11 cellular contexts compared by ENCODE assay signal in genomic region chr18:54263904-54264336, GRCh38. TPM values are rescaled to one million over a fixed set of nuclear protein-coding genes. Genes with fewer than 3 reads are reported as not detected.
DNase-seq lines count a peak whose midpoint lies in the region; ATAC-seq and TF ChIP-seq lines count a peak whose summit lies in the region.
"Had no signal": no experiment of that assay in that cellular context is flagged by ENCODE, and none has a peak within 500 bp of the region (broad histone marks: within the 10 kb centered on the region; RNA-seq: fewer than 3 reads in every experiment).

No MANE protein-coding gene starts in this region.

- H3K4me3 Mint-ChIP-seq in activated naive CD4-positive, alpha-beta T cell treated with anti-CD3 and anti-CD28 coated beads, Interleukin-2, amount 50 U/mL, for 24 hours: no peak overlapping the region
- H3K4me3 Mint-ChIP-seq in stimulated activated memory B cell treated with anti-CD40 and anti-IgM and Interleukin-4, amounts not matched to agents 10 μg/mL and 1 μg/mL and 100 μg/mL, for 72 hours: peak overlapping the region; percentile 47

- TF ChIP-seq CTCF in WERI-Rb-1 (IDR thresholded peaks at IDR 0.05; ENCODE audit: low read depth, low read length): no peak

- H3K27ac ChIP-seq in WERI-Rb-1 (no peak overlapping the region), SJCRH30 (no peak overlapping the region)
- H3K27ac ChIP-seq: BLaER1 had no signal

- H3K4me1 Mint-ChIP-seq in activated naive CD4-positive, alpha-beta T cell treated with anti-CD3 and anti-CD28 coated beads, Interleukin-2, amount 50 U/mL, for 24 hours: peaks cover 30% of the 10 kb centered on the region
- H3K4me1 Mint-ChIP-seq in stimulated activated memory B cell treated with anti-CD40 and anti-IgM and Interleukin-4, amounts not matched to agents 10 μg/mL and 1 μg/mL and 100 μg/mL, for 72 hours: peaks cover 63% of the 10 kb centered on the region

- no peak overlapping the region for H3K4me3 ChIP-seq in WERI-Rb-1 (ENCODE audit: low read depth, low read length)
- no peak overlapping the region for H3K4me3 ChIP-seq in SJCRH30
- H3K4me3 ChIP-seq: BLaER1 had no signal

- peaks cover 6% of the 10 kb centered on the region for H3K4me1 ChIP-seq in SJCRH30

- no peaks in the 10 kb centered on the region for H3K36me3 Mint-ChIP-seq in activated naive CD4-positive, alpha-beta T cell treated with anti-CD3 and anti-CD28 coated beads, Interleukin-2, amount 50 U/mL, for 24 hours
- no peaks in the 10 kb centered on the region for H3K36me3 Mint-ChIP-seq in stimulated activated memory B cell treated with anti-CD40 and anti-IgM and Interleukin-4, amounts not matched to agents 10 μg/mL and 1 μg/mL and 100 μg/mL, for 72 hours

- peak; percentile 76 for ATAC-seq in HG02571 (IDR thresholded peaks at IDR 0.05; ENCODE audit: unreplicated experiment)
- peak; percentile 81 for ATAC-seq in HG03565 (IDR thresholded peaks at IDR 0.05; ENCODE audit: unreplicated experiment)
- peak; percentile 89 for ATAC-seq in stimulated activated memory B cell treated with anti-CD40 and anti-IgM and Interleukin-4, amounts not matched to agents 10 μg/mL and 1 μg/mL and 100 μg/mL, for 72 hours

- H3K27ac Mint-ChIP-seq in activated naive CD4-positive, alpha-beta T cell treated with anti-CD3 and anti-CD28 coated beads, Interleukin-2, amount 50 U/mL, for 24 hours: peak overlapping the region; percentile 96
- peak overlapping the region; percentile 98 for H3K27ac Mint-ChIP-seq in stimulated activated memory B cell treated with anti-CD40 and anti-IgM and Interleukin-4, amounts not matched to agents 10 μg/mL and 1 μg/mL and 100 μg/mL, for 72 hours

- no peaks in the 10 kb centered on the region for H3K27me3 ChIP-seq in WERI-Rb-1 (ENCODE audit: insufficient read depth, low read depth, severe bottlenecking)
- H3K27me3 ChIP-seq in SJCRH30: no peaks in the 10 kb centered on the region
- H3K27me3 ChIP-seq: BLaER1 had no signal

- H3K9me3 ChIP-seq in WERI-Rb-1 (ENCODE audit: severe bottlenecking) (no peaks in the 10 kb centered on the region), SJCRH30 (replicated peaks) (no peaks in the 10 kb centered on the region)
- H3K9me3 ChIP-seq: BLaER1 had no signal

- no peaks in the 10 kb centered on the region for H3K9me3 Mint-ChIP-seq in activated naive CD4-positive, alpha-beta T cell treated with anti-CD3 and anti-CD28 coated beads, Interleukin-2, amount 50 U/mL, for 24 hours
- no peaks in the 10 kb centered on the region for H3K9me3 Mint-ChIP-seq in stimulated activated memory B cell treated with anti-CD40 and anti-IgM and Interleukin-4, amounts not matched to agents 10 μg/mL and 1 μg/mL and 100 μg/mL, for 72 hours

- DNase-seq in activated naive CD4-positive, alpha-beta T cell treated with anti-CD3 and anti-CD28 coated beads, Interleukin-2, amount 50 U/mL, for 16 hours: no peak
- no peak for DNase-seq in WERI-Rb-1
- no peak for DNase-seq in activated effector memory CD4-positive, alpha-beta T cell treated with anti-CD3 and anti-CD28 coated beads, Interleukin-2, amount 50 U/mL, for 16 hours
- DNase-seq in SJCRH30: no peak
- DNase-seq: mesenchymal stem cell, OCI-M1 had no signal

- H3K36me3 ChIP-seq in WERI-Rb-1: no peaks in the 10 kb centered on the region
- no peaks in the 10 kb centered on the region for H3K36me3 ChIP-seq in SJCRH30
- H3K36me3 ChIP-seq: BLaER1 had no signal

- no peaks in the 10 kb centered on the region for H3K27me3 Mint-ChIP-seq in activated naive CD4-positive, alpha-beta T cell treated with anti-CD3 and anti-CD28 coated beads, Interleukin-2, amount 50 U/mL, for 24 hours
- no peaks in the 10 kb centered on the region for H3K27me3 Mint-ChIP-seq in stimulated activated memory B cell treated with anti-CD40 and anti-IgM and Interleukin-4, amounts not matched to agents 10 μg/mL and 1 μg/mL and 100 μg/mL, for 72 hours

RNA-seq across cellular contexts. Expression of gene POLI, which starts 5.4 kb away (rescaled TPM):
- 16.1 and 16.5 TPM in 2 replicates for total RNA-seq in SJCRH30 (2014; rRNA removed; shearing (Covaris generic))

RNA-seq across cellular contexts. Expression of gene MBD2, which starts 39.5 kb away (rescaled TPM):
- 18.5 and 18.8 TPM in 2 replicates for total RNA-seq in SJCRH30 (2014; rRNA removed; shearing (Covaris generic))
